1 cellular context compared by ENCODE assay signal in genomic region chr4:150369434-150370141, GRCh38.
TF ChIP-seq lines count a peak whose summit lies in the region.

No MANE protein-coding gene starts in this region.

TF ChIP-seq in IMR-90, 13 proteins besides CTCF, POLR2A, EP300 and RAD21 (continued from another document):
- TF ChIP-seq CHD1 (IDR thresholded peaks at IDR 0.05; ENCODE audit: low read depth, low read length), result no peak
